ENCODE assay signal across 1 cellular context in genomic region chr10:13049774-13050420, GRCh38.
TF ChIP-seq lines count a peak whose summit lies in the region.

No MANE protein-coding gene starts in this region.

TF ChIP-seq in GM23338, 12 proteins besides CTCF, POLR2A, EP300 and RAD21 (continued from another document):
- TF ChIP-seq ZNF462 (CRISPR knock-in tag; IDR thresholded peaks at IDR 0.05) (no peak), ZNF331 (CRISPR knock-in tag; IDR thresholded peaks at IDR 0.05; ENCODE audit: low read depth) (no peak), EZH2phosphoT487 (IDR thresholded peaks at IDR 0.05; ENCODE audit: unreplicated experiment) (no peak)
